In the genomic region with DNA sequence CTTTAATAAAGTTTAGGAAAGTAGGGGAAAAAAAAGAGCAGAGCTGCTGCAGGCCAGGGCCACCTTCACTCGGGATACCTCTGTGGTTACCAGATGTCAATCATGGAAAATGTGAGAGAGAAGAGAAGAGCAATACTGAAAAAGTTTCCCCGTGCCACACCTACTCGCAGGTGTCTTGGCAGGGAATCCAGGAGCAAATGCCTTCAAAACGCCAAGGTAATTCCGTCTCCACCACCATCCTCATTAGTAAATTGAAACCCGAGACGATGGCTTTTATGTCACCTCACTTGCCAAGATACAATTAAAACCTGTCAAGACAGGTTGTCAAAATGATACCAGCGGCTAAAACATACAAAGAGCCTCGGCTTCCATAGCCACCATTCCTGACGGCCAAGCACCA, we compare ENCODE assay signal across 14 cellular contexts. TPM values are rescaled to one million over a fixed set of nuclear protein-coding genes. Genes with fewer than 3 reads are reported as not detected.
A peak's percentile ranks its signal among the peaks of the same experiment; 100 is the strongest.
DNase-seq lines count a peak whose midpoint lies in the region; ATAC-seq and TF ChIP-seq lines count a peak whose summit lies in the region.
"Had no signal": no experiment of that assay in that cellular context is flagged by ENCODE, and none has a peak within 500 bp of the region (broad histone marks: within the 10 kb centered on the region; RNA-seq: fewer than 3 reads in every experiment).

No MANE protein-coding gene starts in this region.

- H3K4me3 ChIP-seq in endodermal cell (ENCODE audit: low read length) = no peak overlapping the region
- no peak overlapping the region for H3K4me3 ChIP-seq in spleen
- H3K4me3 ChIP-seq: BLaER1 treated with 17β-estradiol and CSF1 and Interleukin-3, amounts not matched to agents 10 nM and 100 nM had no signal

- peaks cover 24% of the 10 kb centered on the region for H3K4me1 Mint-ChIP-seq in endodermal cell

- H3K4me3 Mint-ChIP-seq in endodermal cell = no peak overlapping the region

- DNase-seq in NCI-H82 (lab: John Stamatoyannopoulos, UW) (peak; percentile 10), NCI-H82 treated with DMSO at 0.1 percent for 48 hours (lab: John Stamatoyannopoulos, UW; ENCODE audit: unreplicated experiment) (no peak), NCI-H2171 treated with DMSO at 0.1 percent for 48 hours (lab: John Stamatoyannopoulos, UW) (peak; percentile 87), endodermal cell (peak; percentile 55), spleen (no peak), NCI-H2196 (lab: John Stamatoyannopoulos, UW; ENCODE audit: unreplicated experiment) (no peak)
- no peak for DNase-seq in central memory CD4-positive, alpha-beta T cell
- DNase-seq: IMR-90, NCI-H1436, NCI-H524 treated with DMSO at 0.1 percent for 48 hours had no signal

- H3K27ac ChIP-seq in endodermal cell (ENCODE audit: low read depth, low read length) = no peak overlapping the region
- no peak overlapping the region for H3K27ac ChIP-seq in spleen
- H3K27ac ChIP-seq: BLaER1 treated with 17β-estradiol and CSF1 and Interleukin-3, amounts not matched to agents 10 nM and 100 nM had no signal

- H3K9ac ChIP-seq in endodermal cell (ENCODE audit: extremely low read depth, low read length, poor library complexity, severe bottlenecking) = no peak overlapping the region
- H3K9ac ChIP-seq: BLaER1 treated with 17β-estradiol and CSF1 and Interleukin-3, amounts not matched to agents 10 nM and 100 nM had no signal

- intact Hi-C loops in spleen (cut with DNase I; ENCODE audit: low total_unique reads) = no loop called here

- no peaks in the 10 kb centered on the region for H3K9me3 Mint-ChIP-seq in endodermal cell

- no peak for TF ChIP-seq POLR2A in spleen (IDR thresholded peaks at IDR 0.05)

- H3K36me3 ChIP-seq in endodermal cell (ENCODE audit: control insufficient read depth, insufficient read depth, low read length) = no peaks in the 10 kb centered on the region
- H3K36me3 ChIP-seq in spleen = no peaks in the 10 kb centered on the region
- H3K36me3 ChIP-seq: BLaER1 treated with 17β-estradiol and CSF1 and Interleukin-3, amounts not matched to agents 10 nM and 100 nM had no signal

- no peak for ATAC-seq in HG02623 (IDR thresholded peaks at IDR 0.05; ENCODE audit: unreplicated experiment)
- ATAC-seq: HCT116 had no signal

- peaks cover 10% of the 10 kb centered on the region for H3K4me1 ChIP-seq in endodermal cell (ENCODE audit: control insufficient read depth, insufficient read depth, low read length)
- H3K4me1 ChIP-seq in spleen = no peaks in the 10 kb centered on the region

- H3K27ac Mint-ChIP-seq in endodermal cell = no peak overlapping the region

- 70 to 77% methylated on average over 9 to 10 of the region's 10 CpGs for WGBS in endodermal cell (ENCODE audit: insufficient coverage in 1 of 2, insufficient read length in 1 of 2), 2 experiments
- 64 to 88% (median 77%) methylated on average over 10 of the region's 10 CpGs for WGBS in spleen, 5 donors

- no peaks in the 10 kb centered on the region for H3K27me3 Mint-ChIP-seq in endodermal cell (ENCODE audit: insufficient read depth)

- H3K36me3 Mint-ChIP-seq in endodermal cell (ENCODE audit: low read depth) = no peaks in the 10 kb centered on the region

- no peak for TF ChIP-seq CTCF in endodermal cell (conservative IDR thresholded peaks at IDR 0.05)
- TF ChIP-seq CTCF in spleen (IDR thresholded peaks at IDR 0.05 in 8 of 11, conservative IDR thresholded peaks at IDR 0.05 in 3 of 11) = no peak

- H3K27me3 ChIP-seq in endodermal cell (ENCODE audit: control insufficient read depth, insufficient read depth, low read length, poor library complexity, severe bottlenecking) = peaks cover 7% of the 10 kb centered on the region
- peaks cover 0 to 19% (median 0%) of the 10 kb centered on the region in 7 donors for H3K27me3 ChIP-seq in spleen (replicated peaks in 1 of 7)
- H3K27me3 ChIP-seq: BLaER1 treated with 17β-estradiol and CSF1 and Interleukin-3, amounts not matched to agents 10 nM and 100 nM had no signal

- H3K9me3 ChIP-seq in endodermal cell (ENCODE audit: control insufficient read depth, low read length) (no peaks in the 10 kb centered on the region), spleen (no peaks in the 10 kb centered on the region)
- H3K9me3 ChIP-seq: BLaER1 treated with 17β-estradiol and CSF1 and Interleukin-3, amounts not matched to agents 10 nM and 100 nM had no signal

RNA-seq across cellular contexts. Expression of gene FAM81B, which starts 49.7 kb away (rescaled TPM):
- total RNA-seq in endodermal cell = not detected
- not detected for polyA plus RNA-seq in endodermal cell (2013, experiment 1 of 2)
- 1.0 TPM for polyA plus RNA-seq in endodermal cell (2013, experiment 2 of 2)
- total RNA-seq in spleen = not detected
- under 1 TPM in 2 of 3 donors, not detected in 1; 0.13 to 0.61 TPM for polyA plus RNA-seq in spleen
- total RNA-seq: A172, IMR-90 had no signal
- polyA plus RNA-seq: IMR-90 had no signal

Comparison
In these comparisons a context has a peak if more than half of its experiments do, and no peak if none do; other contexts are left out.
1. DNase-seq: peak in NCI-H82 (single experiment), NCI-H2171 treated with DMSO at 0.1 percent for 48 hours (single experiment) and endodermal cell (single experiment); none in NCI-H82 treated with DMSO at 0.1 percent for 48 hours (single experiment), spleen (single experiment), NCI-H2196 (single experiment) and central memory CD4-positive, alpha-beta T cell (single experiment).